In the genomic region with DNA sequence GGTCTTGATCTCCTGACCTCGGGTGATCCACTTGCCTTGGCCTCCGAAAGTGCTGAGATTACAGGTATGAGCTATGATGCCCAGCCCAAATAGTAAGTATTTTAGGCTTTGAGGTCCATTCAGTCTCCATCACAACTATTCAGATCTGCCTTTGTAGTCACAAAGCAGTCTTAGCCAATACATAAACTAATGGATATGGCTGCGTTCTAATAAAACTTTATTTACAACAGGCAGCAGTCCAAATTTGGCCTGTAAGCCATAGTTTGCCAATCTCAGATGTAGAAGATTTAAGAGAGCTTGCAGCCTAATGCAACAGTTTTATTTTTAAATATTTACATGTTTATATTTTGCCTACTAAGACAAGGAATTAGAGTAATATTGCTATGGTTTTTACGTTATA, we compare ENCODE assay signal across 33 cellular contexts.
"Had no signal": no experiment of that assay in that cellular context is flagged by ENCODE, and none has a peak within 500 bp of the region (broad histone marks: within the 10 kb centered on the region; RNA-seq: fewer than 3 reads in every experiment).

No MANE protein-coding gene starts in this region.

- DNase-seq: activated CD4-positive, alpha-beta memory T cell treated with anti-CD3 and anti-CD28 coated beads, Interleukin-2, amount 10 ng/mL, durations not matched to agents 7 days and 5 days; activated CD4-positive, alpha-beta T cell treated with anti-CD3 and anti-CD28 coated beads for 1 hour; activated CD4-positive, alpha-beta T cell treated with anti-CD3 and anti-CD28 coated beads for 36 hours; activated CD4-positive, alpha-beta T cell treated with anti-CD3 and anti-CD28 coated beads for 48 hours; activated CD4-positive, alpha-beta T cell treated with anti-CD3 and anti-CD28 coated beads, Interleukin-2, amount 10 ng/mL, durations not matched to agents 7 days and 5 days; activated CD4-positive, alpha-beta T cell treated with anti-CD3 and anti-CD28 coated beads, Interleukin-2, amount 50 U/mL, for 48 hours; activated CD4-positive, CD25-positive, alpha-beta regulatory T cell; activated CD8-positive, alpha-beta memory T cell treated with anti-CD3 and anti-CD28 coated beads for 24 hours; activated CD8-positive, alpha-beta memory T cell treated with anti-CD3 and anti-CD28 coated beads, Interleukin-2, amount 10 ng/mL, durations not matched to agents 7 days and 5 days; activated CD8-positive, alpha-beta memory T cell treated with anti-CD3 and anti-CD28 coated beads, Interleukin-2, amount 50 U/mL, for 48 hours; activated CD8-positive, alpha-beta T cell treated with anti-CD3 and anti-CD28 coated beads, Interleukin-2, amount 10 ng/mL, durations not matched to agents 7 days and 5 days; activated effector memory CD4-positive, alpha-beta T cell treated with Interleukin-2 at 50 U/mL for 16 hours; activated gamma-delta T cell; activated naive CD4-positive, alpha-beta T cell treated with anti-CD3 and anti-CD28 coated beads, Interleukin-2, amount 10 ng/mL, durations not matched to agents 7 days and 5 days; activated naive CD4-positive, alpha-beta T cell treated with Interleukin-2 at 50 U/mL for 16 hours; activated naive CD8-positive, alpha-beta T cell treated with anti-CD3 and anti-CD28 coated beads, Interleukin-2, amount 10 ng/mL, durations not matched to agents 7 days and 5 days; activated naive CD8-positive, alpha-beta T cell treated with anti-CD3 and anti-CD28 coated beads, Interleukin-2, amount 50 U/mL, for 24 hours; activated T-cell treated with anti-CD3 and anti-CD28 coated beads, Interleukin-2, amount 50 U/mL, for 24 hours; activated T-cell treated with anti-CD3 and anti-CD28 coated beads, Interleukin-2, amount 50 U/mL, for 48 hours; amygdala; anterior cingulate cortex; caudate nucleus; cerebellar nuclear complex; T-helper 1 cell; T-helper 2 cell; T-helper 9 cell; WERI-Rb-1 had no signal

- H3K4me3 ChIP-seq: ascending aorta, cardiac muscle cell had no signal

- H3K27me3 ChIP-seq: ascending aorta, cardiac muscle cell had no signal

- ATAC-seq: activated CD4-positive, alpha-beta T cell treated with anti-CD3 and anti-CD28 coated beads for 36 hours; activated CD4-positive, CD25-positive, alpha-beta regulatory T cell treated with anti-CD3 and anti-CD28 coated beads, Interleukin-2, amount 50 U/mL, for 24 hours; activated CD8-positive, alpha-beta memory T cell treated with anti-CD3 and anti-CD28 coated beads, Interleukin-2, amount 10 ng/mL, durations not matched to agents 7 days and 5 days; activated CD8-positive, alpha-beta T cell treated with anti-CD3 and anti-CD28 coated beads, Interleukin-2, amount 10 ng/mL, durations not matched to agents 7 days and 5 days; activated naive CD8-positive, alpha-beta T cell treated with anti-CD3 and anti-CD28 coated beads, Interleukin-2, amount 50 U/mL, for 24 hours; WTC11 had no signal

- FAIRE-seq: bronchial epithelial cell, TTC549 had no signal

- H3K27ac ChIP-seq: cardiac muscle cell, WERI-Rb-1 had no signal

- H3K9me3 ChIP-seq: ascending aorta had no signal

- H3K36me3 ChIP-seq: ascending aorta, cardiac muscle cell, WERI-Rb-1 had no signal
